17 cellular contexts compared by ENCODE assay signal in genomic region chr11:10847960-10848860, GRCh38.
"Had no signal": no experiment of that assay in that cellular context is flagged by ENCODE, and none has a peak within 500 bp of the region (broad histone marks: within the 10 kb centered on the region; RNA-seq: fewer than 3 reads in every experiment).

No MANE protein-coding gene starts in this region.

- H3K27me3 Mint-ChIP-seq: activated B cell treated with CpG ODN at 0.5 μM for 24 hours; activated CD4-positive, alpha-beta memory T cell treated with anti-CD3 and anti-CD28 coated beads for 36 hours; natural killer cell treated with Interleukin-12 subunit alpha and Interleukin-12 subunit beta and Interleukin-15 and Interleukin-18, amount 100 ng/mL, for 72 hours; T-cell had no signal

- H3K9me3 ChIP-seq: ascending aorta, neutrophil, pancreas, spleen, tibial nerve had no signal

- H3K4me1 ChIP-seq: pancreas had no signal

- ATAC-seq: natural killer cell treated with Interleukin-12 subunit alpha and Interleukin-12 subunit beta and Interleukin-15 and Interleukin-18, amount 100 ng/mL, for 72 hours; pancreas; T-cell had no signal

- H3K4me3 Mint-ChIP-seq: activated B cell treated with CpG ODN at 0.5 μM for 24 hours; activated CD4-positive, alpha-beta memory T cell treated with anti-CD3 and anti-CD28 coated beads for 36 hours; immature natural killer cell; natural killer cell treated with Interleukin-12 subunit alpha and Interleukin-12 subunit beta and Interleukin-15 and Interleukin-18, amount 100 ng/mL, for 72 hours; T-cell had no signal

- H3K27ac Mint-ChIP-seq: activated B cell treated with CpG ODN at 0.5 μM for 24 hours; activated CD4-positive, alpha-beta memory T cell treated with anti-CD3 and anti-CD28 coated beads for 36 hours; immature natural killer cell; natural killer cell treated with Interleukin-12 subunit alpha and Interleukin-12 subunit beta and Interleukin-15 and Interleukin-18, amount 100 ng/mL, for 72 hours; T-cell had no signal

- H3K27me3 ChIP-seq: ascending aorta, neutrophil, pancreas, spleen, tibial nerve had no signal

- DNase-seq: activated B cell treated with CpG ODN at 0.5 μM for 24 hours; activated CD4-positive, alpha-beta memory T cell treated with anti-CD3 and anti-CD28 coated beads for 36 hours; activated CD4-positive, alpha-beta T cell treated with anti-CD3 and anti-CD28 coated beads for 4 hours; activated effector memory CD4-positive, alpha-beta T cell treated with Interleukin-2 at 50 U/mL for 16 hours; activated naive CD4-positive, alpha-beta T cell treated with anti-CD3 and anti-CD28 coated beads, Interleukin-2, amount 50 U/mL, for 16 hours; cerebellar nuclear complex; effector CD4-positive, alpha-beta T cell; immature natural killer cell; kidney glomerular epithelial cell; pancreas; spleen; stimulated activated naive CD4-positive, alpha-beta T cell; T-cell had no signal

- H3K27ac ChIP-seq: ascending aorta, neutrophil, pancreas, spleen, tibial nerve had no signal

- H3K4me3 ChIP-seq: ascending aorta, pancreas, spleen, tibial nerve had no signal

- H3K9me3 Mint-ChIP-seq: activated B cell treated with CpG ODN at 0.5 μM for 24 hours; activated CD4-positive, alpha-beta memory T cell treated with anti-CD3 and anti-CD28 coated beads for 36 hours; immature natural killer cell; natural killer cell treated with Interleukin-12 subunit alpha and Interleukin-12 subunit beta and Interleukin-15 and Interleukin-18, amount 100 ng/mL, for 72 hours had no signal
